Comparison of ENCODE assay signal across 9 cellular contexts in the genomic region with DNA sequence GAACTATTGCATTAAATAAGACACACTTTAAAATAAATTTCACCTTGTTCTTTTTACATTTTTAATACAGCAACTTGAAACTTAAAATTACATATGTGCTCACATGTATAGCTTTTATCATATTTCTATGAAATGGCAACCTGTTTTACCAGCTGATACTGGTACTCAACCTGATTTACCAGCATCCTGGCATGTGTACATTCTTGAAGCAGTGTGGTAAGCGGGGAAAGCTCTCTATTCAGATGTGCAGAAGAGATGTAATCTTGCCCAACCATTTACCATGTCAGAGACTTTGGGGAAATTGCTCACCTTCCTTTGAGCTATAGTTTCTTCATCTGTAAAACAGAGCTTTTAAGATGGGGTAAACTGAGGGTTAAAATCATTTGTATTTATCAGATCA.
"Had no signal": no experiment of that assay in that cellular context is flagged by ENCODE, and none has a peak within 500 bp of the region (broad histone marks: within the 10 kb centered on the region; RNA-seq: fewer than 3 reads in every experiment).

No MANE protein-coding gene starts in this region.

- H3K27ac ChIP-seq: GM23248 had no signal

- H3K9ac ChIP-seq: GM23248 had no signal

- H3K4me1 ChIP-seq: HAP-1 had no signal

- H2AFZ ChIP-seq: GM23248 had no signal

- H3K36me3 ChIP-seq: HAP-1 had no signal

- DNase-seq: GM23248, GOT3, H7, HFFc6, IMR-90, KBM-7 had no signal

- ATAC-seq: HCT116 had no signal

- H3K4me3 ChIP-seq: GM23248, HAP-1 had no signal

- H3K9me3 ChIP-seq: HAP-1 had no signal

- FAIRE-seq: HTR-8/SVneo had no signal
